In genomic region chr6:108309844-108310243, GRCh38 we compare ENCODE assay signal across 34 cellular contexts.
"Had no signal": no experiment of that assay in that cellular context is flagged by ENCODE, and none has a peak within 500 bp of the region (broad histone marks: within the 10 kb centered on the region; RNA-seq: fewer than 3 reads in every experiment).

No MANE protein-coding gene starts in this region.

- H3K27me3 ChIP-seq: brain microvascular endothelial cell, dorsolateral prefrontal cortex, heart left ventricle had no signal

- H3K27ac Mint-ChIP-seq: activated B cell treated with CpG ODN at 0.5 μM for 24 hours; activated CD8-positive, alpha-beta T cell treated with anti-CD3 and anti-CD28 coated beads for 36 hours; activated naive CD8-positive, alpha-beta T cell; activated T-helper 17 cell treated with anti-CD3 and anti-CD28 coated beads, Interleukin-2, amount 50 U/mL, for 72 hours; dendritic cell treated with granulocyte-macrophage colony-stimulating factor and Interleukin-4, amounts not matched to agents 40 ng/mL and 50 ng/mL, for 4 days; endodermal cell; T-helper 17 cell; T-helper 2 cell treated with Interferon-gamma antibody and Interleukin-4, amounts not matched to agents 5 μg/mL and 100 μg/mL, for 36 hours had no signal

- H3K9me3 ChIP-seq: heart left ventricle had no signal

- ATAC-seq: activated CD4-positive, CD25-positive, alpha-beta regulatory T cell treated with anti-CD3 and anti-CD28 coated beads, Interleukin-2, amount 50 U/mL, for 24 hours; activated CD8-positive, alpha-beta T cell treated with anti-CD3 and anti-CD28 coated beads for 36 hours; activated T-cell treated with anti-CD3 and anti-CD28 coated beads, Interleukin-2, amount 50 U/mL, for 4 hours; activated T-helper 17 cell treated with anti-CD3 and anti-CD28 coated beads, Interleukin-2, amount 50 U/mL, for 72 hours; esophagus mucosa; heart left ventricle; T-helper 17 cell had no signal

- H3K4me3 Mint-ChIP-seq: activated B cell treated with CpG ODN at 0.5 μM for 24 hours; activated CD8-positive, alpha-beta T cell treated with anti-CD3 and anti-CD28 coated beads for 36 hours; activated naive CD8-positive, alpha-beta T cell; activated T-cell treated with anti-CD3 and anti-CD28 coated beads, Interleukin-2, amount 50 U/mL, for 4 hours; activated T-helper 17 cell treated with anti-CD3 and anti-CD28 coated beads, Interleukin-2, amount 50 U/mL, for 72 hours; central memory CD8-positive, alpha-beta T cell; dendritic cell treated with granulocyte-macrophage colony-stimulating factor and Interleukin-4, amounts not matched to agents 40 ng/mL and 50 ng/mL, for 4 days; endodermal cell; T-helper 17 cell; T-helper 2 cell treated with Interferon-gamma antibody and Interleukin-4, amounts not matched to agents 5 μg/mL and 100 μg/mL, for 36 hours had no signal

- FAIRE-seq: astrocyte, bronchial epithelial cell, frontal cortex had no signal

- H3K27me3 Mint-ChIP-seq: activated B cell treated with CpG ODN at 0.5 μM for 24 hours; activated CD8-positive, alpha-beta T cell treated with anti-CD3 and anti-CD28 coated beads for 36 hours; activated naive CD8-positive, alpha-beta T cell; activated T-helper 17 cell treated with anti-CD3 and anti-CD28 coated beads, Interleukin-2, amount 50 U/mL, for 72 hours; central memory CD8-positive, alpha-beta T cell; dendritic cell treated with granulocyte-macrophage colony-stimulating factor and Interleukin-4, amounts not matched to agents 40 ng/mL and 50 ng/mL, for 4 days; T-helper 17 cell had no signal

- H3K27ac ChIP-seq: brain microvascular endothelial cell, coronary artery, dorsolateral prefrontal cortex, heart left ventricle, WERI-Rb-1 had no signal

- H3K9me3 Mint-ChIP-seq: activated B cell treated with CpG ODN at 0.5 μM for 24 hours; activated CD8-positive, alpha-beta T cell treated with anti-CD3 and anti-CD28 coated beads for 36 hours; activated T-cell treated with anti-CD3 and anti-CD28 coated beads, Interleukin-2, amount 50 U/mL, for 4 hours; activated T-helper 17 cell treated with anti-CD3 and anti-CD28 coated beads, Interleukin-2, amount 50 U/mL, for 72 hours; central memory CD8-positive, alpha-beta T cell; dendritic cell treated with granulocyte-macrophage colony-stimulating factor and Interleukin-4, amounts not matched to agents 40 ng/mL and 50 ng/mL, for 4 days; endodermal cell; T-helper 2 cell treated with Interferon-gamma antibody and Interleukin-4, amounts not matched to agents 5 μg/mL and 100 μg/mL, for 36 hours had no signal

- DNase-seq: activated B cell treated with CpG ODN at 0.5 μM for 24 hours; activated CD4-positive, alpha-beta T cell treated with anti-CD3 and anti-CD28 coated beads for 48 hours; activated CD4-positive, alpha-beta T cell treated with anti-CD3 and anti-CD28 coated beads, Interleukin-2, amount 50 U/mL, for 1 hour; activated CD4-positive, alpha-beta T cell treated with anti-CD3 and anti-CD28 coated beads, Interleukin-2, amount 50 U/mL, for 48 hours; activated CD8-positive, alpha-beta memory T cell treated with anti-CD3 and anti-CD28 coated beads for 24 hours; activated CD8-positive, alpha-beta T cell treated with anti-CD3 and anti-CD28 coated beads for 36 hours; activated effector memory CD4-positive, alpha-beta T cell treated with Interleukin-2 at 50 U/mL for 16 hours; activated gamma-delta T cell treated with Interleukin-2 at 50 U/mL for 16 hours; activated naive CD4-positive, alpha-beta T cell treated with anti-CD3 and anti-CD28 coated beads, Interleukin-2, amount 50 U/mL, for 16 hours; activated naive CD4-positive, alpha-beta T cell treated with Interleukin-2 at 50 U/mL for 16 hours; activated T-cell treated with anti-CD3 and anti-CD28 coated beads, Interleukin-2, amount 50 U/mL, for 4 hours; amniotic stem cell; anterior cingulate cortex; brain microvascular endothelial cell; dorsolateral prefrontal cortex; effector memory CD4-positive, alpha-beta T cell; endodermal cell; foreskin fibroblast; glutamatergic neuron; heart left ventricle; T-helper 17 cell; T1000; WERI-Rb-1 had no signal

- H3K36me3 ChIP-seq: brain microvascular endothelial cell, heart left ventricle, WERI-Rb-1 had no signal

- H3K4me3 ChIP-seq: coronary artery, dorsolateral prefrontal cortex, heart left ventricle had no signal

- H3K4me1 Mint-ChIP-seq: activated T-helper 17 cell treated with anti-CD3 and anti-CD28 coated beads, Interleukin-2, amount 50 U/mL, for 72 hours; central memory CD8-positive, alpha-beta T cell had no signal
